8 cellular contexts compared by ENCODE assay signal in genomic region chr18:62714671-62715438, GRCh38.
DNase-seq lines count a peak whose midpoint lies in the region; ATAC-seq and TF ChIP-seq lines count a peak whose summit lies in the region.

No MANE protein-coding gene starts in this region.

- no peaks in the 10 kb centered on the region for H3K9me3 Mint-ChIP-seq in central memory CD8-positive, alpha-beta T cell

- peak; percentile 100 for DNase-seq in AG10803 (ENCODE audit: low read depth)
- peak; percentile 100 for DNase-seq in NCI-H345 (lab: John Stamatoyannopoulos, UW)
- DNase-seq in activated CD4-positive, CD25-positive, alpha-beta regulatory T cell treated with anti-CD3 and anti-CD28 coated beads, Interleukin-2, amount 50 U/mL, for 16 hours (ENCODE audit: low read depth, low spot score) = peak; percentile 80
- DNase-seq in central memory CD8-positive, alpha-beta T cell (ENCODE audit: low spot score in 2 of 2) = peak; percentile 79
- DNase-seq in inferior parietal cortex (ENCODE audit: extremely low spot score) = peak; percentile 97
- peak; percentile 99 for DNase-seq in smooth muscle cell of the brain vasculature (ENCODE audit: low read depth, low spot score)

- H3K4me3 Mint-ChIP-seq in central memory CD8-positive, alpha-beta T cell = peak overlapping the region; percentile 85

- H3K36me3 Mint-ChIP-seq in central memory CD8-positive, alpha-beta T cell (ENCODE audit: insufficient read depth) = peaks cover 10% of the 10 kb centered on the region

- H3K4me1 Mint-ChIP-seq in central memory CD8-positive, alpha-beta T cell = peaks cover 27% of the 10 kb centered on the region

- no peaks in the 10 kb centered on the region for H3K27me3 Mint-ChIP-seq in central memory CD8-positive, alpha-beta T cell

- peak overlapping the region; percentile 80 for H3K27ac Mint-ChIP-seq in central memory CD8-positive, alpha-beta T cell (ENCODE audit: low read depth)

- TF ChIP-seq CTCF in AG10803 (conservative IDR thresholded peaks at IDR 0.05; ENCODE audit: low read length) = peak; percentile 78

- peak; percentile 66 for ATAC-seq in GM19025 (IDR thresholded peaks at IDR 0.05; ENCODE audit: low read depth, unreplicated experiment)
- ATAC-seq in HG03280 (IDR thresholded peaks at IDR 0.05; ENCODE audit: unreplicated experiment) = peak; percentile 61
- peak; percentile 61 for ATAC-seq in central memory CD8-positive, alpha-beta T cell (replicated peaks; ENCODE audit: extremely low read depth, poor library complexity, severe bottlenecking)

- peak overlapping the region; percentile 70 for H3K4me3 ChIP-seq in AG10803 (ENCODE audit: low read length)

Comparison
In these comparisons a context has a peak if more than half of its experiments do, and no peak if none do; other contexts are left out.
1. Peak in every context shown above with its lines: DNase-seq, ATAC-seq and H3K4me3 ChIP-seq.